ENCODE assay signal across 8 cellular contexts in the genomic region with DNA sequence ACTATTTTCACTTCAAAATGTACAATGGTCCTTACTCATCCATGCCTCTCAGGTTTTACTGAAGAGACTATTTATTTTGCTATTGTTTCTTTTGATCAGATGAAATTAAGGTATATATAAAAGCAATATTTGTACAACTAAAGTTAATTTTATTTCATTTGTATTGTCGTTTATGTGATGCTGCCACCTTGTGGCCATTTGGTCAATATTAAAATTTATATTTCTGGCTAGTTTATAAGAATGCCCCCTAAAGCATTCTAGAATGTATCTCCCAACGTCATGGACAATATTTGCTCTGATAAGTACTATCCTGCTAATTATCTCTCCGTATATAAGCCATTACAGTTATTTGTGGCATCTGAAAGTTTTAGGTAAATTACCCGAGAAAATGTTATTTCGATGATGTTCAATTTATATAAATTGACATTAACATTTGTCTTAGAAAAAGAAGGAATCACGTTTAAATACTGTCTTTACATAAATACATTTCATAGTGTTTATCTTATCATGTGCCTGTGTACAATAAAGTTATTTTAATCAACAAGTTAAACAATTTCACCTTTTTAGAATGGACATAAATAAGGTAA.
DNase-seq lines count a peak whose midpoint lies in the region; ATAC-seq, FAIRE-seq and TF ChIP-seq lines count a peak whose summit lies in the region.

No MANE protein-coding gene starts in this region.

- POLR2A ChIA-PET in PC-9 (lab: Charles Lee; ENCODE audit: unreplicated experiment) = no interaction called here

- no peak overlapping the region for H3K4me3 ChIP-seq in PC-9
- no peak overlapping the region for H3K4me3 ChIP-seq in fibroblast of the aortic adventitia (ENCODE audit: low read depth, low read length)
- H3K4me3 ChIP-seq in thyroid gland (replicated peaks in 1 of 3) = no peak overlapping the region

- H3K36me3 ChIP-seq in PC-9 (ENCODE audit: low read depth) (no peaks in the 10 kb centered on the region), thyroid gland (no peaks in the 10 kb centered on the region)

- H3K4me1 ChIP-seq in PC-9 (replicated peaks; ENCODE audit: insufficient read depth) (no peaks in the 10 kb centered on the region), thyroid gland (no peaks in the 10 kb centered on the region)

- BruUV-seq in PC-9 (replicated peaks; lab: Mats Ljungman, UMichigan) = no TSS peak

- H4K20me1 ChIP-seq in PC-9 (ENCODE audit: insufficient read depth) = no peaks in the 10 kb centered on the region

- CTCF ChIA-PET in PC-9 (lab: Charles Lee) = no interaction called here

- peak; percentile 82 for TF ChIP-seq CTCF in PC-9 (conservative IDR thresholded peaks at IDR 0.05)
- peak; percentile 38 for TF ChIP-seq CTCF in fibroblast of the aortic adventitia (IDR thresholded peaks at IDR 0.05; ENCODE audit: insufficient read depth, low read length)
- TF ChIP-seq CTCF in thyroid gland (IDR thresholded peaks at IDR 0.05) = peak in 4 of 6 experiments; percentile 42 to 55 (median 42)

- H3K79me2 ChIP-seq in PC-9 (ENCODE audit: low read depth) = no peaks in the 10 kb centered on the region

- H3K27me3 ChIP-seq in PC-9 (ENCODE audit: insufficient read depth, low read depth) = no peaks in the 10 kb centered on the region
- no peaks in the 10 kb centered on the region for H3K27me3 ChIP-seq in thyroid gland

- no peak overlapping the region for H3K27ac ChIP-seq in PC-9
- H3K27ac ChIP-seq in thyroid gland = no peak overlapping the region

- WGBS in thyroid gland, 2 donors = 38 to 39% methylated on average over 6 of the region's 6 CpGs

- no peaks in the 10 kb centered on the region for H3K9me3 ChIP-seq in PC-9 (ENCODE audit: insufficient read depth, low read depth)
- no peaks in the 10 kb centered on the region for H3K9me3 ChIP-seq in thyroid gland

- H3F3A ChIP-seq in PC-9 (ENCODE audit: insufficient read depth, low read depth) = no peaks in the 10 kb centered on the region

- no peaks in the 10 kb centered on the region for H3K9me2 ChIP-seq in PC-9 (ENCODE audit: insufficient read depth)

- TF ChIP-seq POLR2A in thyroid gland (IDR thresholded peaks at IDR 0.05) = no peak

- DNase-seq in AG08396 (ENCODE audit: low spot score) (peak; percentile 27), GM18507 (ENCODE audit: extremely low spot score, insufficient read length, low read depth) (no peak), PC-9 (no peak), fibroblast of the aortic adventitia (ENCODE audit: low read depth) (peak; percentile 47), thyroid gland (no peak), hypothalamus (lab: John Stamatoyannopoulos, UW) (no peak)

- intact Hi-C loops in PC-9 (cut with micrococcal nuclease; ENCODE audit: unreplicated experiment) (loop anchor here (1.0 kb wide), 1 partner anchor 1098 kb away; no protein-coding TSS in a partner anchor), thyroid gland (cut with DNase I) (loop anchor here (10.0 kb wide), 1 partner anchor 1099 kb away; a partner anchor contains a TSS)

- ATAC-seq in HG02623 (IDR thresholded peaks at IDR 0.05; ENCODE audit: unreplicated experiment) = no peak
- no peak for ATAC-seq in HG02981 (IDR thresholded peaks at IDR 0.05; ENCODE audit: unreplicated experiment)

- H3K4me2 ChIP-seq in PC-9 = no peak overlapping the region

- peak; percentile 12 for FAIRE-seq in GM18507 (lab: Jason Lieb, UNC)

- no peak overlapping the region for H2AFZ ChIP-seq in PC-9

Comparison
In these comparisons a context has a peak if more than half of its experiments do, and no peak if none do; other contexts are left out.
1. DNase-seq: peak in AG08396 (single experiment) and fibroblast of the aortic adventitia (single experiment); none in GM18507 (single experiment), PC-9 (0 of 2), thyroid gland (0 of 2) and hypothalamus (0 of 51).
2. Peak in every context shown above with its lines, with median percentiles within 50 percentile points of each other: CTCF ChIP-seq.